In the genomic region with DNA sequence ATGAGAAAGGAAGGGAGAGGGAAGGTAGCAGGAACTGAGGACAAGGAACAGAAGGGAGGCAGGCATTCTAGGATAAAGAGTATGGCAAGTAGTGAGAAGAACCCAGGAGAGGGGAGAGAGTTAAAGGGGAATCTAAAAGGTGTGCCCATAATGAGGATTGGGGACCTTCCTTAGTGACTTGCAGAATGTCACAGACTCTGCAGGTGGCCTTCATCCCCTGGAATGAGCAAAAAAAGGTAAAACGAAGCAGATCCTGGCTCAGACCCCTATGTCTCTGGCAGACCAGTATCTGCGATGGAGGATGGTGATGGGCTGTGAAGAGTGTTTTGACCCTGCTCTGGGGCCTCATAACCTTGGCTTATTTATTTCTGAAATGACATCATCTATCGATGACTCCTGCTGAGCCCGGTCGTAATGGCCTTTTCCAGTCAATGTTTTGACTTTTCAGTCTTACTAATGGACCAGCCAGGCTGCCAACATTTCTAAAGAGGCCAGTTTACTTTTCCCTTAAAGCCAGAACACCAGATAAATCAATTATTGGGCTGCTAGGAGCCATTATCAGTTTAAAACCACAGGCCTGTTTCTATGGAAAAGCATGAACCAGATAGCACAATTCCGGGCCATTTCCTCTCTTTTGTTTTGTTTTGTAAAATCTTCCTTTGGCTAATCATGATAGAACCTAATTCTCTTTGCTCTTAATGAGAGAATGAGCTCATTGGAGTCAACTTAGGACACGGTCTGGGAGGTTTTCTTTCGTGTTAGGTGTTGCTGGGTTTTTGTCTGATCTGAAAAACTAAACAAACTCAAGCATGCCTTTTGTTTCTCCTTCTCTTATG, we compare ENCODE assay signal across 1 cellular context.
TF ChIP-seq lines count a peak whose summit lies in the region.

No MANE protein-coding gene starts in this region.

TF ChIP-seq in K562, 482 proteins besides CTCF, POLR2A, EP300 and RAD21 (continued from another document):
- TF ChIP-seq C11orf30 (IDR thresholded peaks at IDR 0.05; ENCODE audit: low read depth) (peak; percentile 39; the same call in 1 of the 2 replicates), TBP (optimal IDR thresholded peaks at IDR 0.05; ENCODE audit: low read depth, low read length) (no peak), DMBX1 (CRISPR knock-in tag; IDR thresholded peaks at IDR 0.05; ENCODE audit: borderline replicate concordance) (0 out of 2 replicates have a peak, but pooled peaks have one; percentile 15), DACH1 (IDR thresholded peaks at IDR 0.05; ENCODE audit: partially characterized antibody) (peak; percentile 49), IRF2 (CRISPR knock-in tag; IDR thresholded peaks at IDR 0.05) (no peak), ZNF24 (IDR thresholded peaks at IDR 0.05) (no peak), KLF10 (CRISPR knock-in tag; IDR thresholded peaks at IDR 0.05) (no peak), ZBTB1 (CRISPR knock-in tag; IDR thresholded peaks at IDR 0.05; ENCODE audit: borderline replicate concordance, low read depth) (no peak), ESRRA (IDR thresholded peaks at IDR 0.05; ENCODE audit: borderline replicate concordance, low read depth) (0 out of 2 replicates have a peak, but pooled peaks have one; percentile 20), LEF1 (IDR thresholded peaks at IDR 0.05) (peak; percentile 51; the same call in 1 of the 2 replicates), JUN (IDR thresholded peaks at IDR 0.05; ENCODE audit: borderline replicate concordance, low read depth, low read length) (peak; percentile 32; the same call in 1 of the 2 replicates), JUN (CRISPR knock-in tag; IDR thresholded peaks at IDR 0.05; ENCODE audit: borderline replicate concordance) (no peak), ATF1 (CRISPR knock-in tag; IDR thresholded peaks at IDR 0.05) (no peak), ATF1 (tag; IDR thresholded peaks at IDR 0.05) (0 out of 2 replicates have a peak, but pooled peaks have one; percentile 24), BACH1 (tag; IDR thresholded peaks at IDR 0.05) (peak; percentile 60; the same call in 1 of the 2 replicates), ZNF197 (CRISPR knock-in tag; IDR thresholded peaks at IDR 0.05; ENCODE audit: low read depth) (0 out of 2 replicates have a peak, but pooled peaks have one; percentile 58), ARID1B (IDR thresholded peaks at IDR 0.05) (peak; percentile 51; the same call in 1 of the 2 replicates), SMARCA4 (IDR thresholded peaks at IDR 0.05) (peak; percentile 47; the same call in 1 of the 2 replicates), NCOR1 (IDR thresholded peaks at IDR 0.05) (peak; percentile 55; the same call in 1 of the 2 replicates), NCOA1 (IDR thresholded peaks at IDR 0.05; ENCODE audit: low read depth) (0 out of 2 replicates have a peak, but pooled peaks have one; percentile 23), ZFP36 (IDR thresholded peaks at IDR 0.05; ENCODE audit: low read depth, low read length, partially characterized antibody) (no peak), RFX7 (CRISPR knock-in tag; IDR thresholded peaks at IDR 0.05) (no peak), JUND (IDR thresholded peaks at IDR 0.05; ENCODE audit: borderline replicate concordance, low read depth, low read length) (peak; percentile 36; the same call in 1 of the 2 replicates), JUND (tag; IDR thresholded peaks at IDR 0.05; ENCODE audit: borderline replicate concordance, low read depth, low read length) (peak; percentile 73; the same call in 2 of the 3 replicates), MTA2 (IDR thresholded peaks at IDR 0.05; ENCODE audit: low read depth) (no peak), BRD9 (IDR thresholded peaks at IDR 0.05; ENCODE audit: low read depth, partially characterized antibody) (peak; percentile 16), SIRT6 (IDR thresholded peaks at IDR 0.05; ENCODE audit: low read depth, low read length) (no peak), MLLT1 (IDR thresholded peaks at IDR 0.05) (0 out of 4 replicates have a peak, but pooled peaks of 1 of the 2 experiments have one; percentile 48), NR2C2 (CRISPR knock-in tag; IDR thresholded peaks at IDR 0.05) (no peak), NR2C2 (tag; IDR thresholded peaks at IDR 0.05) (peak; percentile 46; the same call in 1 of the 2 replicates), ZNF316 (IDR thresholded peaks at IDR 0.05) (peak; percentile 38; the same call in 1 of the 2 replicates), CBFA2T3 (IDR thresholded peaks at IDR 0.05) (peak; percentile 60), SOX6 (IDR thresholded peaks at IDR 0.05) (peak; percentile 82), POLR2B (IDR thresholded peaks at IDR 0.05; ENCODE audit: low read depth, partially characterized antibody) (no peak), SP1 (CRISPR knock-in tag; IDR thresholded peaks at IDR 0.05) (peak; percentile 36; the same call in 1 of the 2 replicates), EHMT2 (IDR thresholded peaks at IDR 0.05) (0 out of 2 replicates have a peak, but pooled peaks have one; percentile 20)
- TF ChIP-seq, protein P1, sequence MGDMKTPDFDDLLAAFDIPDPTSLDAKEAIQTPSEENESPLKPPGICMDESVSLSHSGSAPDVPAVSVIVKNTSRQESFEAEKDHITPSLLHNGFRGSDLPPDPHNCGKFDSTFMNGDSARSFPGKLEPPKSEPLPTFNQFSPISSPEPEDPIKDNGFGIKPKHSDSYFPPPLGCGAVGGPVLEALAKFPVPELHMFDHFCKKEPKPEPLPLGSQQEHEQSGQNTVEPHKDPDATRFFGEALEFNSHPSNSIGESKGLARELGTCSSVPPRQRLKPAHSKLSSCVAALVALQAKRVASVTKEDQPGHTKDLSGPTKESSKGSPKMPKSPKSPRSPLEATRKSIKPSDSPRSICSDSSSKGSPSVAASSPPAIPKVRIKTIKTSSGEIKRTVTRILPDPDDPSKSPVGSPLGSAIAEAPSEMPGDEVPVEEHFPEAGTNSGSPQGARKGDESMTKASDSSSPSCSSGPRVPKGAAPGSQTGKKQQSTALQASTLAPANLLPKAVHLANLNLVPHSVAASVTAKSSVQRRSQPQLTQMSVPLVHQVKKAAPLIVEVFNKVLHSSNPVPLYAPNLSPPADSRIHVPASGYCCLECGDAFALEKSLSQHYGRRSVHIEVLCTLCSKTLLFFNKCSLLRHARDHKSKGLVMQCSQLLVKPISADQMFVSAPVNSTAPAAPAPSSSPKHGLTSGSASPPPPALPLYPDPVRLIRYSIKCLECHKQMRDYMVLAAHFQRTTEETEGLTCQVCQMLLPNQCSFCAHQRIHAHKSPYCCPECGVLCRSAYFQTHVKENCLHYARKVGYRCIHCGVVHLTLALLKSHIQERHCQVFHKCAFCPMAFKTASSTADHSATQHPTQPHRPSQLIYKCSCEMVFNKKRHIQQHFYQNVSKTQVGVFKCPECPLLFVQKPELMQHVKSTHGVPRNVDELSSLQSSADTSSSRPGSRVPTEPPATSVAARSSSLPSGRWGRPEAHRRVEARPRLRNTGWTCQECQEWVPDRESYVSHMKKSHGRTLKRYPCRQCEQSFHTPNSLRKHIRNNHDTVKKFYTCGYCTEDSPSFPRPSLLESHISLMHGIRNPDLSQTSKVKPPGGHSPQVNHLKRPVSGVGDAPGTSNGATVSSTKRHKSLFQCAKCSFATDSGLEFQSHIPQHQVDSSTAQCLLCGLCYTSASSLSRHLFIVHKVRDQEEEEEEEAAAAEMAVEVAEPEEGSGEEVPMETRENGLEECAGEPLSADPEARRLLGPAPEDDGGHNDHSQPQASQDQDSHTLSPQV (IDR thresholded peaks at IDR 0.05) = 0 out of 2 replicates have a peak, but pooled peaks have one; percentile 13
- TF ChIP-seq, protein P2, sequence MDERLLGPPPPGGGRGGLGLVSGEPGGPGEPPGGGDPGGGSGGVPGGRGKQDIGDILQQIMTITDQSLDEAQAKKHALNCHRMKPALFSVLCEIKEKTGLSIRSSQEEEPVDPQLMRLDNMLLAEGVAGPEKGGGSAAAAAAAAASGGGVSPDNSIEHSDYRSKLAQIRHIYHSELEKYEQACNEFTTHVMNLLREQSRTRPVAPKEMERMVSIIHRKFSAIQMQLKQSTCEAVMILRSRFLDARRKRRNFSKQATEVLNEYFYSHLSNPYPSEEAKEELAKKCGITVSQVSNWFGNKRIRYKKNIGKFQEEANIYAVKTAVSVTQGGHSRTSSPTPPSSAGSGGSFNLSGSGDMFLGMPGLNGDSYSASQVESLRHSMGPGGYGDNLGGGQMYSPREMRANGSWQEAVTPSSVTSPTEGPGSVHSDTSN (CRISPR knock-in tag; IDR thresholded peaks at IDR 0.05; ENCODE audit: low read depth) = no peak
- TF ChIP-seq, protein P2 (tag; conservative IDR thresholded peaks at IDR 0.05; ENCODE audit: low read depth) = peak; percentile 26; the same call in 1 of the 2 replicates
- TF ChIP-seq, protein P3, sequence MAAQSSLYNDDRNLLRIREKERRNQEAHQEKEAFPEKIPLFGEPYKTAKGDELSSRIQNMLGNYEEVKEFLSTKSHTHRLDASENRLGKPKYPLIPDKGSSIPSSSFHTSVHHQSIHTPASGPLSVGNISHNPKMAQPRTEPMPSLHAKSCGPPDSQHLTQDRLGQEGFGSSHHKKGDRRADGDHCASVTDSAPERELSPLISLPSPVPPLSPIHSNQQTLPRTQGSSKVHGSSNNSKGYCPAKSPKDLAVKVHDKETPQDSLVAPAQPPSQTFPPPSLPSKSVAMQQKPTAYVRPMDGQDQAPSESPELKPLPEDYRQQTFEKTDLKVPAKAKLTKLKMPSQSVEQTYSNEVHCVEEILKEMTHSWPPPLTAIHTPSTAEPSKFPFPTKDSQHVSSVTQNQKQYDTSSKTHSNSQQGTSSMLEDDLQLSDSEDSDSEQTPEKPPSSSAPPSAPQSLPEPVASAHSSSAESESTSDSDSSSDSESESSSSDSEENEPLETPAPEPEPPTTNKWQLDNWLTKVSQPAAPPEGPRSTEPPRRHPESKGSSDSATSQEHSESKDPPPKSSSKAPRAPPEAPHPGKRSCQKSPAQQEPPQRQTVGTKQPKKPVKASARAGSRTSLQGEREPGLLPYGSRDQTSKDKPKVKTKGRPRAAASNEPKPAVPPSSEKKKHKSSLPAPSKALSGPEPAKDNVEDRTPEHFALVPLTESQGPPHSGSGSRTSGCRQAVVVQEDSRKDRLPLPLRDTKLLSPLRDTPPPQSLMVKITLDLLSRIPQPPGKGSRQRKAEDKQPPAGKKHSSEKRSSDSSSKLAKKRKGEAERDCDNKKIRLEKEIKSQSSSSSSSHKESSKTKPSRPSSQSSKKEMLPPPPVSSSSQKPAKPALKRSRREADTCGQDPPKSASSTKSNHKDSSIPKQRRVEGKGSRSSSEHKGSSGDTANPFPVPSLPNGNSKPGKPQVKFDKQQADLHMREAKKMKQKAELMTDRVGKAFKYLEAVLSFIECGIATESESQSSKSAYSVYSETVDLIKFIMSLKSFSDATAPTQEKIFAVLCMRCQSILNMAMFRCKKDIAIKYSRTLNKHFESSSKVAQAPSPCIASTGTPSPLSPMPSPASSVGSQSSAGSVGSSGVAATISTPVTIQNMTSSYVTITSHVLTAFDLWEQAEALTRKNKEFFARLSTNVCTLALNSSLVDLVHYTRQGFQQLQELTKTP (IDR thresholded peaks at IDR 0.05; ENCODE audit: low read depth in 1 of 2, partially characterized antibody in 2 of 2) = peak in 1 of 2 experiments; percentile 26
